In genomic region chr13:19173752-19174151, GRCh38 we compare ENCODE assay signal across 11 cellular contexts. TPM values are rescaled to one million over a fixed set of nuclear protein-coding genes. Genes with fewer than 3 reads are reported as not detected.
"Had no signal": no experiment of that assay in that cellular context is flagged by ENCODE, and none has a peak within 500 bp of the region (broad histone marks: within the 10 kb centered on the region; RNA-seq: fewer than 3 reads in every experiment).

No MANE protein-coding gene starts in this region.

- H3K4me1 Mint-ChIP-seq: GM23338, H9 had no signal

- H3K4me1 ChIP-seq: HAP-1 had no signal

- H3K36me3 ChIP-seq: HAP-1 had no signal

- ATAC-seq: GM23338, HCT116 had no signal

- H3K27ac ChIP-seq: GM23248 had no signal

- H3K4me3 ChIP-seq: GM23248, GM23338, HAP-1 had no signal

- DNase-seq: GM23248, GOT3, H7, H9, HCEC 1CT, HFFc6 had no signal

- H3K9me3 ChIP-seq: HAP-1 had no signal

- H3K4me3 Mint-ChIP-seq: GM23338, H9, HFFc6 had no signal

- H3K27ac Mint-ChIP-seq: GM23338, H9, HFFc6 had no signal

RNA-seq across cellular contexts. Expression of gene TUBA3C, which starts 7.9 kb away (rescaled TPM):
- total RNA-seq: GM23248, GM23338, H1, H4, H7, H9, HFFc6 had no signal
